In genomic region chr2:192194065-192194865, GRCh38 we compare ENCODE assay signal across 9 cellular contexts. TPM values are rescaled to one million over a fixed set of nuclear protein-coding genes. Genes with fewer than 3 reads are reported as not detected.
DNase-seq lines count a peak whose midpoint lies in the region; ATAC-seq, FAIRE-seq and TF ChIP-seq lines count a peak whose summit lies in the region.
"Had no signal": no experiment of that assay in that cellular context is flagged by ENCODE, and none has a peak within 500 bp of the region (broad histone marks: within the 10 kb centered on the region; RNA-seq: fewer than 3 reads in every experiment).

No MANE protein-coding gene starts in this region.

- H3K27ac ChIP-seq in HEK293 (ENCODE audit: extremely low read depth, low read depth, low read length) (no peak overlapping the region), GM12878 (ENCODE audit: control insufficient read depth, insufficient read depth) (no peak overlapping the region), small intestine (ENCODE audit: low read depth in 1 of 2, low read length in 1 of 2) (no peak overlapping the region)
- H3K27ac ChIP-seq: neutrophil had no signal

- RAD21 ChIA-PET in GM12878 (lab: Charles Lee; ENCODE audit: unreplicated experiment), result no interaction called here

- no peak for TF ChIP-seq EP300 in GM12878 (IDR thresholded peaks at IDR 0.05; ENCODE audit: borderline replicate concordance in 1 of 2, control insufficient read depth in 1 of 2, low read depth in 2 of 2, low read length in 2 of 2)

- no peaks in the 10 kb centered on the region for H3K79me2 ChIP-seq in GM12878 (ENCODE audit: control insufficient read depth, insufficient read depth, low read length)

- ATAC-seq in GM12878, result peak; percentile 62

- SMC1A ChIA-PET in GM12878 (lab: Charles Lee; ENCODE audit: uncharacterized antibody, unreplicated experiment), result no interaction called here

- peak overlapping the region; percentile 56; the same call in 1 of the 2 replicates for H3K4me2 ChIP-seq in GM12878 (ENCODE audit: control insufficient read depth, insufficient read depth)

- in situ Hi-C loops in GM12878 (cut with MboI), result no loop called here

- POLR2A ChIA-PET in HEK293 (lab: Yijun Ruan, JAX), result no interaction called here
- POLR2A ChIA-PET in GM12878 (lab: Charles Lee), result no interaction called here

- H3K27me3 ChIP-seq in GM12878 (replicated peaks in 1 of 2; ENCODE audit: control insufficient read depth in 2 of 2, insufficient read depth in 2 of 2, low read length in 1 of 2) (peaks cover 21 to 22% of the 10 kb centered on the region in 2 experiments), small intestine (ENCODE audit: control insufficient read depth in 2 of 2, insufficient read depth in 2 of 2, low read length in 2 of 2) (peaks cover 3 to 33% of the 10 kb centered on the region in 2 donors)

- FAIRE-seq in GM12878 (lab: Jason Lieb, UNC), result no peak
- no peak for FAIRE-seq in small intestine (lab: Jason Lieb, UNC)

- CTCF ChIA-PET in HEK293 (lab: Yijun Ruan, JAX), result interaction anchor here (0.6 to 2.1 kb wide), 8 partner anchors 12 to 915 kb away, joined by 3 to 6 read pairs (median 3); no protein-coding TSS in a partner anchor
- CTCF ChIA-PET in GM12878 (lab: Yijun Ruan, JAX), result interaction anchor here (0.7 to 2.9 kb wide), 2 partner anchors 32 to 548 kb away, joined by 4 to 9 read pairs; no protein-coding TSS in a partner anchor

- H3K4me1 ChIP-seq in HEK293 (ENCODE audit: control insufficient read depth, insufficient read depth, low read length), result no peaks in the 10 kb centered on the region; the same call in 1 of the 2 replicates
- H3K4me1 ChIP-seq in GM12878 (ENCODE audit: control insufficient read depth, insufficient read depth, low read length), result no peaks in the 10 kb centered on the region
- peaks cover 0 to 2% of the 10 kb centered on the region in 2 donors for H3K4me1 ChIP-seq in small intestine (ENCODE audit: control insufficient read depth in 2 of 2, insufficient read depth in 1 of 2, low read depth in 1 of 2, low read length in 1 of 2)

- H2AFZ ChIP-seq in GM12878 (ENCODE audit: control insufficient read depth, low read depth, low read length), result no peak overlapping the region

- TF ChIP-seq RAD21 in GM12878 (IDR thresholded peaks at IDR 0.05; ENCODE audit: insufficient read depth, low read depth, low read length), result no peak

- BruUV-seq in GM12878 (replicated peaks; lab: Mats Ljungman, UMichigan), result no TSS peak

- intact Hi-C loops in GM12878 (cut with micrococcal nuclease; ENCODE audit: unreplicated experiment), result no loop called here

- H3K9ac ChIP-seq in GM12878 (ENCODE audit: control insufficient read depth, insufficient read depth, low read length), result no peak overlapping the region

- H3K9me3 ChIP-seq in HEK293 (ENCODE audit: control insufficient read depth, insufficient read depth, low read depth, low read length) (no peaks in the 10 kb centered on the region), GM12878 (replicated peaks; ENCODE audit: control insufficient read depth, insufficient read depth, low read length) (no peaks in the 10 kb centered on the region), small intestine (ENCODE audit: control insufficient read depth, low read depth) (peaks cover 1% of the 10 kb centered on the region)
- H3K9me3 ChIP-seq: neutrophil had no signal

- 13% methylated on average over 44 of the region's 52 CpGs for WGBS in GM12878 (ENCODE audit: insufficient coverage, insufficient replicate concordance, low lambda C conversion rate, missing lambda C conversion rate)
- WGBS in small intestine, 3 donors, result 2 to 5% (median 4%) methylated on average over 50 to 52 of the region's 52 CpGs

- DNase-seq in EL (peak; percentile 56), NCI-H526 treated with DMSO at 0.1 percent for 48 hours (lab: John Stamatoyannopoulos, UW) (peak; percentile 79), GM12878 (ENCODE audit: low read depth, low spot score) (no peak), iPS-NIHi11 (ENCODE audit: low spot score) (peak; percentile 11), D341Med (ENCODE audit: low spot score) (no peak), small intestine (no peak)
- peak; percentile 32 for DNase-seq in stimulated activated CD4-positive, alpha-beta T cell treated with anti-CD3 and anti-CD28 coated beads, Interleukin-4, amount 100 ng/mL, for 1 hour

- TF ChIP-seq POLR2A in GM12878 (IDR thresholded peaks at IDR 0.05; ENCODE audit: low read depth, low read length), result no peak

- H3K36me3 ChIP-seq in HEK293 (ENCODE audit: control insufficient read depth in 2 of 2, insufficient read depth in 1 of 2, low read length in 2 of 2) (no peaks in the 10 kb centered on the region), GM12878 (ENCODE audit: control insufficient read depth in 2 of 2, insufficient read depth in 2 of 2, low read length in 1 of 2) (no peaks in the 10 kb centered on the region), small intestine (ENCODE audit: control insufficient read depth in 2 of 2, insufficient read depth in 2 of 2, low read length in 2 of 2) (no peaks in the 10 kb centered on the region)
- H3K36me3 ChIP-seq: neutrophil had no signal

- no peak for TF ChIP-seq CTCF in HEK293 (tag by site-specific recombination; IDR thresholded peaks at IDR 0.05)
- no peak for TF ChIP-seq CTCF in GM12878 (IDR thresholded peaks at IDR 0.05 in 2 of 3, conservative IDR thresholded peaks at IDR 0.05 in 1 of 3; ENCODE audit: control insufficient read depth in 2 of 3, extremely low read depth in 1 of 3, insufficient read depth in 1 of 3, low read depth in 3 of 3, low read length in 3 of 3)

- peak overlapping the region; percentile 59 for H3K4me3 ChIP-seq in HEK293 (ENCODE audit: low read depth, low read length)
- H3K4me3 ChIP-seq in GM12878, result no peak overlapping the region
- peak overlapping the region in 1 of 2 donors; percentile 30 for H3K4me3 ChIP-seq in small intestine (ENCODE audit: low read depth in 1 of 2, low read length in 2 of 2)

- H4K20me1 ChIP-seq in GM12878 (ENCODE audit: control insufficient read depth, insufficient read depth), result no peaks in the 10 kb centered on the region

TF ChIP-seq in HEK293, 187 proteins besides CTCF, POLR2A, EP300 and RAD21 (continues in another document):
- TF ChIP-seq GLI4 (tag by site-specific recombination; IDR thresholded peaks at IDR 0.05) (no peak), ZNF423 (tag by site-specific recombination; IDR thresholded peaks at IDR 0.05) (no peak), ZNF621 (tag by site-specific recombination; IDR thresholded peaks at IDR 0.05) (no peak), ZNF311 (tag by site-specific recombination; IDR thresholded peaks at IDR 0.05; ENCODE audit: borderline replicate concordance) (no peak), ZNF223 (tag by site-specific recombination; IDR thresholded peaks at IDR 0.05) (no peak), ZBTB20 (tag by site-specific recombination; IDR thresholded peaks at IDR 0.05) (peak; percentile 18; the same call in 1 of the 2 replicates), FEZF1 (tag by site-specific recombination; IDR thresholded peaks at IDR 0.05) (no peak), ZNF112 (tag by site-specific recombination; IDR thresholded peaks at IDR 0.05) (no peak), ZFP3 (tag by site-specific recombination; IDR thresholded peaks at IDR 0.05; ENCODE audit: low read depth) (no peak), ZNF777 (tag by site-specific recombination; IDR thresholded peaks at IDR 0.05; ENCODE audit: borderline replicate concordance) (peak; percentile 40; the same call in 1 of the 2 replicates), ZBTB7A (tag by site-specific recombination; IDR thresholded peaks at IDR 0.05; ENCODE audit: low read depth) (no peak)

TF ChIP-seq in GM12878, 131 proteins besides CTCF, POLR2A, EP300 and RAD21:
- TF ChIP-seq SUZ12 (IDR thresholded peaks at IDR 0.05; ENCODE audit: unreplicated experiment) (peak; percentile 68), ZNF622 (IDR thresholded peaks at IDR 0.05) (no peak), IRF5 (IDR thresholded peaks at IDR 0.05; ENCODE audit: borderline replicate concordance) (no peak), ELK1 (IDR thresholded peaks at IDR 0.05; ENCODE audit: low read depth, low read length) (no peak)
TF ChIP-seq in GM12878: peak in this region for 1.

RNA-seq across cellular contexts. Expression of gene TMEFF2, which starts 0.5 kb away (rescaled TPM):
- total RNA-seq in GM12878 (2013; cell fraction: nucleolus; rRNA removed), result not detected in 2 replicates
- total RNA-seq in GM12878 (2014; rRNA removed), result not detected in 2 replicates
- total RNA-seq in GM12878 (2014; rRNA removed; fragmentation: Illumina TruSeq; extraction: Trizol), result not detected in 2 replicates
- not detected in 2 replicates for total RNA-seq in GM12878 (2021)
- not detected for polyA plus RNA-seq in GM12878 (2011; ENCODE audit: low read depth)
- not detected in 2 replicates for polyA plus RNA-seq in GM12878 (2011; rRNA removed)
- polyA plus RNA-seq in GM12878 (2011; cell fraction: cytosol; rRNA removed), result not detected in 2 replicates
- not detected in 2 replicates for polyA plus RNA-seq in GM12878 (2011; cell fraction: nucleus; rRNA removed)
- polyA plus RNA-seq in GM12878 (2012), result not detected in 2 replicates
- not detected in 2 replicates for polyA plus RNA-seq in GM12878 (2014; fragmentation: Illumina TruSeq; extraction: Trizol)
- not detected for polyA plus RNA-seq in GM12878 (2014; fragmentation: Nextera tagmentation; extraction: Ambion mirVana)
- not detected in 2 replicates for polyA plus RNA-seq in GM12878 (2014; rRNA removed)
- not detected for polyA plus RNA-seq in GM12878 (2016; fragmentation: Nextera tagmentation; extraction: Ambion mirVana)
- not detected in 2 replicates for polyA minus RNA-seq in GM12878 (2011; rRNA and poly(A)+ RNA removed)
- polyA minus RNA-seq in GM12878 (2011; cell fraction: cytosol; rRNA and poly(A)+ RNA removed), result not detected in 2 replicates
- not detected in 2 replicates for polyA minus RNA-seq in GM12878 (2011; cell fraction: nucleus; rRNA and poly(A)+ RNA removed)
- 1 to 10 TPM in 1 of 3 donors, not detected in 2; 2.0 TPM for polyA plus RNA-seq in small intestine

Comparison
In these comparisons a context has a peak if more than half of its experiments do, and no peak if none do; other contexts are left out.
1. DNase-seq: peak in EL (single experiment), NCI-H526 treated with DMSO at 0.1 percent for 48 hours (single experiment), iPS-NIHi11 (single experiment) and stimulated activated CD4-positive, alpha-beta T cell treated with anti-CD3 and anti-CD28 coated beads, Interleukin-4, amount 100 ng/mL, for 1 hour (single experiment); none in GM12878 (single experiment), D341Med (single experiment) and small intestine (single experiment).